9 cellular contexts compared by ENCODE assay signal in the genomic region with DNA sequence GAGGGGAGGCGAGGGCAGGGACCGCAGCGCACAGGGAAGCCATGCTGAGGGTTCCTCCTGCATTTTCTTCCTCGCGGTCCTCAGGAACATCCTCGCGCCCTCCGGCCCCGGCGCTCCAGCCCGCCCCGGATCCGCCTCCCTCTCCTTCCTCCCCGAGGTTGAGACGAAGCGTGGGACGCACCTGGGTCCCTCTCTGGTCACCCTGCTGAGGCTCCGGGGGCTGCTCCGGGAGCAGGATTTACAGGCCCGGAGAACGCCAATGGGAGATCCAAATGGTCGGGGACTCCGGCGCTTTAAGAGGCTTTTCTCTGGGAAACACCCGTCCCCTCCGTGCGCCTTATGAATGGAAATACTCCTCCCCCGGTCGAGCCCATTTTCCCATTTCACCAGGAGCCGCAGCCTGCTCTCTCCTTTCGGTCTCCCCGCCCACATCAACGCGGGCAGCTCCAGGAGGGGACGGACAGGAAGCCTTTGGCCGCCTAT. TPM values are rescaled to one million over a fixed set of nuclear protein-coding genes. Genes with fewer than 3 reads are reported as not detected.
DNase-seq lines count a peak whose midpoint lies in the region; ATAC-seq and TF ChIP-seq lines count a peak whose summit lies in the region.
"Had no signal": no experiment of that assay in that cellular context is flagged by ENCODE, and none has a peak within 500 bp of the region (broad histone marks: within the 10 kb centered on the region; RNA-seq: fewer than 3 reads in every experiment).

No MANE protein-coding gene starts in this region.

- CTCF ChIA-PET in OCI-LY7 (lab: Charles Lee; ENCODE audit: unreplicated experiment), result no interaction called here

- no peaks in the 10 kb centered on the region for H3K4me1 Mint-ChIP-seq in activated T-helper 17 cell treated with anti-CD3 and anti-CD28 coated beads, Interleukin-2, amount 50 U/mL, for 72 hours

- H3K79me2 ChIP-seq in OCI-LY7 (ENCODE audit: insufficient read depth, low read depth, low read length), result no peaks in the 10 kb centered on the region

- no peak overlapping the region for H2AFZ ChIP-seq in OCI-LY7 (ENCODE audit: low read length)

- H3K27me3 ChIP-seq in HUES64 (ENCODE audit: insufficient read depth, low read length) (peaks cover 18% of the 10 kb centered on the region), right atrium auricular region (no peaks in the 10 kb centered on the region), SJCRH30 (no peaks in the 10 kb centered on the region)

- TF ChIP-seq CTCF in right atrium auricular region (IDR thresholded peaks at IDR 0.05) (no peak), retinal pigment epithelial cell (conservative IDR thresholded peaks at IDR 0.05; ENCODE audit: low read depth, low read length) (no peak), OCI-LY7 (conservative IDR thresholded peaks at IDR 0.05; ENCODE audit: low read length) (no peak)

- no TSS peak for BruUV-seq in OCI-LY7 (replicated peaks; lab: Mats Ljungman, UMichigan)

- H3K36me3 Mint-ChIP-seq in activated T-helper 17 cell treated with anti-CD3 and anti-CD28 coated beads, Interleukin-2, amount 50 U/mL, for 72 hours (ENCODE audit: low read depth), result no peaks in the 10 kb centered on the region

- H3K9ac ChIP-seq in HUES64 (ENCODE audit: low read depth, low read length), result peak overlapping the region; percentile 68
- H3K9ac ChIP-seq: KMS-11 had no signal

- POLR2A ChIA-PET in OCI-LY7 (lab: Charles Lee), result no interaction called here

- H3K9me2 ChIP-seq in OCI-LY7 (ENCODE audit: insufficient read depth, low read length), result no peaks in the 10 kb centered on the region

- intact Hi-C loops in OCI-LY7 (cut with micrococcal nuclease; ENCODE audit: unreplicated experiment), result no loop called here

- no peak overlapping the region for H3K4me2 ChIP-seq in OCI-LY7 (ENCODE audit: low read length)
- H3K4me2 ChIP-seq: KMS-11 had no signal

- no peak overlapping the region for H3K4me3 Mint-ChIP-seq in activated T-helper 17 cell treated with anti-CD3 and anti-CD28 coated beads, Interleukin-2, amount 50 U/mL, for 72 hours

- under 1% methylated on average over 36 of the region's 36 CpGs for WGBS in HUES64

- H3K36me3 ChIP-seq in HUES64 (ENCODE audit: insufficient read depth, low read length) (no peaks in the 10 kb centered on the region), right atrium auricular region (no peaks in the 10 kb centered on the region), SJCRH30 (no peaks in the 10 kb centered on the region), OCI-LY7 (ENCODE audit: insufficient read depth, low read length) (no peaks in the 10 kb centered on the region)

- no peaks in the 10 kb centered on the region for H4K20me1 ChIP-seq in OCI-LY7 (ENCODE audit: insufficient read depth, low read length)

- no peak overlapping the region for H3K27ac Mint-ChIP-seq in activated T-helper 17 cell treated with anti-CD3 and anti-CD28 coated beads, Interleukin-2, amount 50 U/mL, for 72 hours

- H3K9me3 ChIP-seq in HUES64 (ENCODE audit: insufficient read depth, low read depth, low read length) (0 out of 2 replicates have a peak, but pooled peaks cover 6% of the 10 kb centered on the region), right atrium auricular region (peaks cover 0 to 25% of the 10 kb centered on the region in 2 donors), SJCRH30 (replicated peaks) (peaks cover 4% of the 10 kb centered on the region; the same call in 1 of the 2 replicates), OCI-LY7 (ENCODE audit: low read length) (no peaks in the 10 kb centered on the region)

- H3K4me1 ChIP-seq in HUES64 (ENCODE audit: insufficient read depth, low read length) (peaks cover 4% of the 10 kb centered on the region; the same call in 1 of the 2 replicates), right atrium auricular region (peaks cover 0 to 15% of the 10 kb centered on the region in 2 donors), SJCRH30 (no peaks in the 10 kb centered on the region), OCI-LY7 (ENCODE audit: insufficient read depth, low read length, poor library complexity, severe bottlenecking) (no peaks in the 10 kb centered on the region)

- H3K27me3 Mint-ChIP-seq in activated T-helper 17 cell treated with anti-CD3 and anti-CD28 coated beads, Interleukin-2, amount 50 U/mL, for 72 hours, result peaks cover 43% of the 10 kb centered on the region

- no peak for ATAC-seq in HG02571 (IDR thresholded peaks at IDR 0.05; ENCODE audit: unreplicated experiment)
- ATAC-seq in activated T-helper 17 cell treated with anti-CD3 and anti-CD28 coated beads, Interleukin-2, amount 50 U/mL, for 72 hours (replicated peaks), result no peak

- H3K4me3 ChIP-seq in HUES64 (ENCODE audit: low read length) (peak overlapping the region; percentile 82), right atrium auricular region (peak overlapping the region; percentile 9 to 38), retinal pigment epithelial cell (ENCODE audit: low read length) (peak overlapping the region; percentile 38), SJCRH30 (no peak overlapping the region), OCI-LY7 (ENCODE audit: low read depth, low read length, poor library complexity, severe bottlenecking) (no peak overlapping the region)

- peak overlapping the region; percentile 73; the same call in 1 of the 2 replicates for H3K27ac ChIP-seq in HUES64 (ENCODE audit: low read depth, low read length)
- H3K27ac ChIP-seq in right atrium auricular region, result no peak overlapping the region
- no peak overlapping the region for H3K27ac ChIP-seq in SJCRH30
- no peak overlapping the region for H3K27ac ChIP-seq in OCI-LY7 (ENCODE audit: low read depth, low read length, poor library complexity, severe bottlenecking)
- H3K27ac ChIP-seq: KMS-11 had no signal

- DNase-seq in NCI-H82 treated with DMSO at 0.1 percent for 48 hours (lab: John Stamatoyannopoulos, UW; ENCODE audit: unreplicated experiment) (peak; percentile 32), right atrium auricular region (ENCODE audit: low spot score) (no peak), retinal pigment epithelial cell (ENCODE audit: low read depth) (no peak), SJCRH30 (no peak), OCI-LY7 (ENCODE audit: low spot score) (no peak)

- peaks cover 16% of the 10 kb centered on the region for H3K9me3 Mint-ChIP-seq in activated T-helper 17 cell treated with anti-CD3 and anti-CD28 coated beads, Interleukin-2, amount 50 U/mL, for 72 hours

RNA-seq across cellular contexts. Expression of gene UNC79, which starts 0.4 kb away (rescaled TPM):
- polyA plus RNA-seq in HUES64 (2013, experiment 1 of 2), result 1.3 TPM
- 1.5 TPM for polyA plus RNA-seq in HUES64 (2013, experiment 2 of 2)
- total RNA-seq in right atrium auricular region (under 1 TPM; 0.19 to 0.31 TPM), OCI-LY7 (2022) (0.09 and 0.17 TPM in 2 replicates)
- 0.05 TPM in 1 of 2 replicates, not detected in the other for total RNA-seq in SJCRH30 (2014; rRNA removed; shearing (Covaris generic))
- total RNA-seq in activated T-helper 17 cell treated with anti-CD3 and anti-CD28 coated beads, Interleukin-2, amount 50 U/mL, for 72 hours, result under 1 TPM in 1 of 2 donors, not detected in 1; 0.05 TPM
- 0.08 and 0.19 TPM in 2 replicates for total RNA-seq in OCI-LY7 (2014; rRNA removed; shearing (Covaris generic))

Comparison
In these comparisons a context has a peak if more than half of its experiments do, and no peak if none do; other contexts are left out.
1. H3K4me3 ChIP-seq: peak in HUES64 (single experiment), right atrium auricular region (2 of 2) and retinal pigment epithelial cell (single experiment); none in SJCRH30 (single experiment) and OCI-LY7 (single experiment).